Comparison of ENCODE assay signal across 12 cellular contexts in the genomic region with DNA sequence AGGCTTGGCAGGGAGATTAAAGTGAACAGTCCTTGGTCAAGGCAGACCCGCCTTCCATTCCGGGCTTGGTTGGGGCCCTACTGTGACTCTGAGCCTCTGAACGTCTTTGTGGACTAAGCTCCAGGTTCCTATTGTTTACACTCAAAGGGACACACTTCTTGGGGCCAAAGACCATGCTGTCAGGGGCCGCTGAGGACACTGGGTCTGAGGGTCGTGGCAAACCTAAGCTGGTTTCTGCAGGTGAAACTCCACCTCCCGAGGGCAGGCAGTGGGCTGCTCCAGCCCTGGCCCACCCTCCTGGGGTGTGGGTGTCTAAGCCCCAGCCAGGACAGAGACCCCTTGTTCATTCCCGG. TPM values are rescaled to one million over a fixed set of nuclear protein-coding genes. Genes with fewer than 3 reads are reported as not detected.
DNase-seq lines count a peak whose midpoint lies in the region; ATAC-seq, FAIRE-seq and TF ChIP-seq lines count a peak whose summit lies in the region.
"Had no signal": no experiment of that assay in that cellular context is flagged by ENCODE, and none has a peak within 500 bp of the region (broad histone marks: within the 10 kb centered on the region; RNA-seq: fewer than 3 reads in every experiment).

No MANE protein-coding gene starts in this region.

- no peak overlapping the region for H2AFZ ChIP-seq in HepG2 (ENCODE audit: low read length)

- CTCF ChIA-PET in HepG2 (lab: Yijun Ruan, JAX; ENCODE audit: low intra/inter-chr PET ratio, low total read pairs) = interaction anchor here (3.1 kb wide), 1 partner anchor 76 kb away, joined by 11 read pairs; no protein-coding TSS in a partner anchor

- H3K4me3 ChIP-seq in HepG2 (replicated peaks in 1 of 3; ENCODE audit: insufficient read depth in 1 of 3, low read depth in 2 of 3, low read length in 3 of 3) (no peak overlapping the region), right lobe of liver (no peak overlapping the region), ascending aorta (peak overlapping the region in 1 of 2 donors; percentile 10), vagina (no peak overlapping the region)
- H3K4me3 ChIP-seq: GM12878 had no signal

- H3K9ac ChIP-seq in HepG2 (ENCODE audit: insufficient read depth, low read depth, low read length) = 0 out of 2 replicates have a peak overlapping the region, but pooled peaks have one; percentile 0

- H3K79me2 ChIP-seq in HepG2 (ENCODE audit: insufficient read depth, low read length) = no peaks in the 10 kb centered on the region

- peaks cover 8% of the 10 kb centered on the region for H3K36me3 Mint-ChIP-seq in mesothelial cell of epicardium
- H3K36me3 Mint-ChIP-seq: IgD-negative memory B cell had no signal

- 36% methylated on average over 5 of the region's 7 CpGs for WGBS in HepG2 (ENCODE audit: low lambda C conversion rate)
- 20% methylated on average over 1 of the region's 7 CpGs for WGBS in right lobe of liver (ENCODE audit: insufficient coverage, low coverage, low lambda C conversion rate, missing lambda C conversion rate)

- intact Hi-C loops in HepG2 (cut with micrococcal nuclease; ENCODE audit: unreplicated experiment) = no loop called here
- intact Hi-C loops in right lobe of liver (cut with DNase I) = loop anchor here (10.0 kb wide), 1 partner anchor 78 kb away; a partner anchor contains a TSS
- intact Hi-C loops in ascending aorta (cut with DNase I) = loop anchor here (2.0 kb wide), 2 partner anchors 24 to 42 kb away; a partner anchor contains a TSS
- intact Hi-C loops in vagina (cut with DNase I) = loop anchor here (2.0 kb wide), 1 partner anchor 76 kb away; no protein-coding TSS in a partner anchor

- TF ChIP-seq CTCF in HepG2 (CRISPR knock-in tag; IDR thresholded peaks at IDR 0.05) = no peak
- no peak for TF ChIP-seq CTCF in right lobe of liver (IDR thresholded peaks at IDR 0.05)
- TF ChIP-seq CTCF in ascending aorta (IDR thresholded peaks at IDR 0.05) = no peak
- TF ChIP-seq CTCF in mesothelial cell of epicardium (IDR thresholded peaks at IDR 0.05; ENCODE audit: unreplicated experiment) = no peak
- TF ChIP-seq CTCF in vagina (IDR thresholded peaks at IDR 0.05) = no peak

- in situ Hi-C loops in HepG2 (cut with HindIII; ENCODE audit: extremely low pct_ligation_motif_present, low pct_unique_long_range_greater_than_20kb) = loop anchor here (5.0 kb wide), 1 partner anchor 76 kb away; no protein-coding TSS in a partner anchor

- no peaks in the 10 kb centered on the region for H3K9me3 Mint-ChIP-seq in mesothelial cell of epicardium
- H3K9me3 Mint-ChIP-seq: IgD-negative memory B cell had no signal

- TF ChIP-seq EP300 in HepG2 (IDR thresholded peaks at IDR 0.05; ENCODE audit: low read depth in 2 of 2, low read length in 2 of 2) (no peak), HepG2 (CRISPR knock-in tag; IDR thresholded peaks at IDR 0.05; ENCODE audit: borderline replicate concordance) (no peak)

- H3K27ac Mint-ChIP-seq in mesothelial cell of epicardium = peak overlapping the region; percentile 88

- BruUV-seq in HepG2 (replicated peaks; lab: Mats Ljungman, UMichigan) = no TSS peak

- peak; percentile 54 for FAIRE-seq in HepG2 (lab: Jason Lieb, UNC)
- FAIRE-seq: GM12878 had no signal

- no peak overlapping the region for H3K4me3 Mint-ChIP-seq in mesothelial cell of epicardium
- H3K4me3 Mint-ChIP-seq: IgD-negative memory B cell had no signal

- H3K9me3 ChIP-seq in HepG2 (ENCODE audit: low read length) (no peaks in the 10 kb centered on the region), right lobe of liver (no peaks in the 10 kb centered on the region), ascending aorta (no peaks in the 10 kb centered on the region), vagina (no peaks in the 10 kb centered on the region)

- TF ChIP-seq RAD21 in HepG2 (CRISPR knock-in tag; IDR thresholded peaks at IDR 0.05) = no peak

- POLR2A ChIA-PET in HepG2 (lab: Yijun Ruan, JAX) = interaction anchor here (1.2 to 1.6 kb wide), 5 partner anchors 11 to 110 kb away, joined by 3 to 4 read pairs (median 3); a partner anchor contains a TSS

- ATAC-seq in HepG2 (peak; percentile 0; the same call in 2 of the 3 replicates), right lobe of liver (no peak), HG03342 (IDR thresholded peaks at IDR 0.05; ENCODE audit: unreplicated experiment) (no peak), HG02798 (IDR thresholded peaks at IDR 0.05; ENCODE audit: poor library complexity, unreplicated experiment) (no peak)

- DNase-seq in HepG2 (ENCODE audit: low spot score) (no peak), right lobe of liver (no peak), ascending aorta (ENCODE audit: low spot score in 2 of 2) (no peak), mesothelial cell of epicardium (ENCODE audit: low spot score in 2 of 2, unreplicated experiment in 2 of 2) (no peak), vagina (ENCODE audit: extremely low spot score in 2 of 2) (no peak), SKM-1 treated with dmso at 0.1 percent for 144 hours (lab: John Stamatoyannopoulos, UW; ENCODE audit: unreplicated experiment) (no peak)
- DNase-seq: activated T-cell treated with anti-CD3 and anti-CD28 coated beads for 4 hours, COR-L47 had no signal

- H3K4me1 ChIP-seq in HepG2 (ENCODE audit: insufficient read depth, low read length) = peaks cover 22% of the 10 kb centered on the region
- H3K4me1 ChIP-seq in right lobe of liver = no peaks in the 10 kb centered on the region
- H3K4me1 ChIP-seq in ascending aorta = peaks cover 40 to 76% of the 10 kb centered on the region in 2 donors
- peaks cover 65% of the 10 kb centered on the region for H3K4me1 ChIP-seq in vagina

- H3K27me3 ChIP-seq in HepG2 (ENCODE audit: control insufficient read depth in 1 of 2, insufficient read depth in 2 of 2, low read length in 2 of 2) (no peaks in the 10 kb centered on the region), right lobe of liver (no peaks in the 10 kb centered on the region), ascending aorta (no peaks in the 10 kb centered on the region), vagina (no peaks in the 10 kb centered on the region)

- H4K20me1 ChIP-seq in HepG2 (ENCODE audit: insufficient read depth, low read length) = peaks cover 17% of the 10 kb centered on the region; the same call in 1 of the 2 replicates

- no peaks in the 10 kb centered on the region for H3K27me3 Mint-ChIP-seq in mesothelial cell of epicardium (ENCODE audit: low read depth)
- H3K27me3 Mint-ChIP-seq: IgD-negative memory B cell had no signal

- H3K4me2 ChIP-seq in HepG2 (ENCODE audit: low read depth, low read length) = 0 out of 2 replicates have a peak overlapping the region, but pooled peaks have one; percentile 1

- peaks cover 10% of the 10 kb centered on the region for H3K4me1 Mint-ChIP-seq in mesothelial cell of epicardium

- H3K27ac ChIP-seq in HepG2 (ENCODE audit: extremely low read length, insufficient read depth, low read length) (peak overlapping the region; percentile 32), right lobe of liver (no peak overlapping the region), ascending aorta (peak overlapping the region; percentile 84 to 93), vagina (peak overlapping the region; percentile 66)

- H3K36me3 ChIP-seq in HepG2 (replicated peaks in 1 of 2; ENCODE audit: control insufficient read depth in 1 of 2, insufficient read depth in 2 of 2, low read length in 2 of 2) (peaks cover 29 to 40% of the 10 kb centered on the region in 2 experiments), right lobe of liver (peaks cover 0 to 34% (median 21%) of the 10 kb centered on the region in 4 donors), ascending aorta (peaks cover 45 to 52% of the 10 kb centered on the region in 2 donors), vagina (peaks cover 0 to 11% of the 10 kb centered on the region in 2 donors)

- no peak; a peak in 1 of 4 replicates for TF ChIP-seq POLR2A in HepG2 (IDR thresholded peaks at IDR 0.05; ENCODE audit: insufficient read depth in 1 of 2, low read depth in 2 of 2, low read length in 2 of 2)
- no peak for TF ChIP-seq POLR2A in right lobe of liver (IDR thresholded peaks at IDR 0.05)
- TF ChIP-seq POLR2A in vagina (IDR thresholded peaks at IDR 0.05) = no peak

TF ChIP-seq in HepG2, 621 proteins besides CTCF, POLR2A, EP300 and RAD21 (continues in another document):
- 0 out of 2 replicates have a peak, but pooled peaks have one; percentile 48 for TF ChIP-seq MTA1 (CRISPR knock-in tag; IDR thresholded peaks at IDR 0.05; ENCODE audit: borderline replicate concordance)
- 0 out of 2 replicates have a peak, but pooled peaks have one; percentile 47 for TF ChIP-seq ZNF816 (CRISPR knock-in tag; IDR thresholded peaks at IDR 0.05; ENCODE audit: borderline replicate concordance)
- TF ChIP-seq ZFP41 (CRISPR knock-in tag; IDR thresholded peaks at IDR 0.05; ENCODE audit: borderline replicate concordance) = no peak
- 0 out of 2 replicates have a peak, but pooled peaks have one; percentile 25 for TF ChIP-seq SPEN (CRISPR knock-in tag; IDR thresholded peaks at IDR 0.05; ENCODE audit: low read depth)
- TF ChIP-seq KAT8 (CRISPR knock-in tag; IDR thresholded peaks at IDR 0.05) = peak; percentile 39; the same call in 1 of the 2 replicates

RNA-seq across cellular contexts. Expression of a gene that starts 43.1 kb away (rescaled TPM):
- total RNA-seq in HepG2 (2016; rRNA removed; fragmentation: Illumina TruSeq; extraction: Trizol) (106 and 164 TPM in 2 replicates), right lobe of liver (10 to 100 TPM; 65.8 to 94.4 (median 86.9) TPM), ascending aorta (452 TPM), mesothelial cell of epicardium (192 to 199 TPM (median 193 TPM) in 3 replicates), vagina (326 TPM)
- total RNA-seq in HepG2 (2016; cell fraction: cytosol; rRNA removed; fragmentation: Illumina TruSeq; extraction: Trizol; ENCODE audit: low read depth) = 28.2 and 36.3 TPM in 2 replicates
- 120 and 172 TPM in 2 replicates for total RNA-seq in HepG2 (2016; cell fraction: insoluble cytoplasmic fraction; rRNA removed; fragmentation: Illumina TruSeq; extraction: Trizol)
- total RNA-seq in HepG2 (2016; cell fraction: membrane; rRNA removed; fragmentation: Illumina TruSeq; extraction: Trizol) = 94.4 and 96.0 TPM in 2 replicates
- 46.1 and 50.0 TPM in 2 replicates for total RNA-seq in HepG2 (2016; cell fraction: nucleus; rRNA removed; fragmentation: Illumina TruSeq; extraction: Trizol)
- polyA plus RNA-seq in HepG2 (2011; rRNA removed) = 21.8 and 27.6 TPM in 2 replicates
- 11.0 and 20.0 TPM in 2 replicates for polyA plus RNA-seq in HepG2 (2011; cell fraction: cytosol; rRNA removed)
- 8.1 and 11.6 TPM in 2 replicates for polyA plus RNA-seq in HepG2 (2011; cell fraction: nucleus; rRNA removed)
- 74.6 and 95.1 TPM in 2 replicates for polyA plus RNA-seq in HepG2 (2012)
- 77.0 and 95.4 TPM in 2 replicates for polyA plus RNA-seq in HepG2 (2016; cell fraction: cytosol; fragmentation: Illumina TruSeq; extraction: Trizol; ENCODE audit: low read depth)
- 263 and 281 TPM in 2 replicates for polyA plus RNA-seq in HepG2 (2016; cell fraction: insoluble cytoplasmic fraction; fragmentation: Illumina TruSeq; extraction: Trizol; ENCODE audit: low read depth)
- polyA plus RNA-seq in HepG2 (2016; cell fraction: membrane; fragmentation: Illumina TruSeq; extraction: Trizol; ENCODE audit: low read depth) = 120 and 139 TPM in 2 replicates
- 108 and 109 TPM in 2 replicates for polyA plus RNA-seq in HepG2 (2016; cell fraction: nucleus; fragmentation: Illumina TruSeq; extraction: Trizol; ENCODE audit: insufficient read depth, low read depth)
- polyA minus RNA-seq in HepG2 (2011; rRNA and poly(A)+ RNA removed; ENCODE audit: low replicate concordance) = 1.3 and 4.9 TPM in 2 replicates
- 15.3 and 15.9 TPM in 2 replicates for polyA minus RNA-seq in HepG2 (2011; cell fraction: cytosol; rRNA and poly(A)+ RNA removed)
- polyA minus RNA-seq in HepG2 (2011; cell fraction: nucleus; rRNA and poly(A)+ RNA removed) = 5.8 and 7.6 TPM in 2 replicates

Comparison
In these comparisons a context has a peak if more than half of its experiments do, and no peak if none do; other contexts are left out.
1. H3K27ac ChIP-seq: peak in HepG2 (single experiment), ascending aorta (2 of 2) and vagina (single experiment); none in right lobe of liver (0 of 3).